In genomic region chr14:103552011-103552797, GRCh38 we compare ENCODE assay signal across 1 cellular context.
TF ChIP-seq lines count a peak whose summit lies in the region.

No MANE protein-coding gene starts in this region.

TF ChIP-seq in HCT116, 20 proteins besides CTCF, POLR2A, EP300 and RAD21 (continued from another document):
- TF ChIP-seq SRF (IDR thresholded peaks at IDR 0.05; ENCODE audit: low read depth) (no peak), TCF7L2 (IDR thresholded peaks at IDR 0.05; ENCODE audit: borderline replicate concordance, extremely low read depth, insufficient read depth, insufficient read length) (no peak)
TF ChIP-seq in HCT116: peak in this region for 0.
